ENCODE assay signal across 1 cellular context in the genomic region with DNA sequence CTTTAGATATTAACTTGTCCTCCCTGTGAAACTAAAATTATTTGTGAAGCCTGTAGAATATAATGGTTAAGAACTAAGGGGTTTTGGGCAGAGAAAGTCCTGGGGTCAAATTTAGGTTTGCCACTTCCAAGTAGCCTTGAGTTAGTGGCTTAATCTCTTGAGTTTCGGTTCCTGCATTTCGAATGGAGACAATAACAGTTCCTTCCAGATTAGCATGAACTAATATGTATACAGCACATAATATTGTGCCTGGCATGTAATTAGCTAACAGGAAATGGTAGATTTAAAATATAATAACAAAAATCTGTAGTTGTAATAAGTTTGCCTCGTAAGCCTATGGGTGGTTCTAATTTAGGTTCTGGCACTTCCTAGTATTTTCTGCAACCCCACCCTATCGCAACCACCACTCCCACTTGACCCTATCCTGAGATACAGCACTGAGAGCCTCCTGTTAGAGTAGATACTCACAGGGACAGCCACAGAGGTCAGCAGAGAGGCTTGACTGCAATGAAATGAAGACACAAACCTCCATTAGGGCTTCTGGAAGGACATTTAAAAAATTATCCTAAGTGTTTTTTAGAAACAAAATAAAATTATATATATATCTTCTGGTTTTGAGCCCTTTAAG.
TF ChIP-seq lines count a peak whose summit lies in the region.

No MANE protein-coding gene starts in this region.

TF ChIP-seq in SK-N-SH treated with all-trans-retinoic acid at 6 μM for 48 hours, 23 proteins besides CTCF, POLR2A, EP300 and RAD21 (continued from another document):
- TF ChIP-seq POU6F1 (CRISPR knock-in tag; IDR thresholded peaks at IDR 0.05; ENCODE audit: borderline replicate concordance, low read depth): no peak
- TF ChIP-seq ESRRG (CRISPR knock-in tag; IDR thresholded peaks at IDR 0.05): no peak
- TF ChIP-seq, protein P1, sequence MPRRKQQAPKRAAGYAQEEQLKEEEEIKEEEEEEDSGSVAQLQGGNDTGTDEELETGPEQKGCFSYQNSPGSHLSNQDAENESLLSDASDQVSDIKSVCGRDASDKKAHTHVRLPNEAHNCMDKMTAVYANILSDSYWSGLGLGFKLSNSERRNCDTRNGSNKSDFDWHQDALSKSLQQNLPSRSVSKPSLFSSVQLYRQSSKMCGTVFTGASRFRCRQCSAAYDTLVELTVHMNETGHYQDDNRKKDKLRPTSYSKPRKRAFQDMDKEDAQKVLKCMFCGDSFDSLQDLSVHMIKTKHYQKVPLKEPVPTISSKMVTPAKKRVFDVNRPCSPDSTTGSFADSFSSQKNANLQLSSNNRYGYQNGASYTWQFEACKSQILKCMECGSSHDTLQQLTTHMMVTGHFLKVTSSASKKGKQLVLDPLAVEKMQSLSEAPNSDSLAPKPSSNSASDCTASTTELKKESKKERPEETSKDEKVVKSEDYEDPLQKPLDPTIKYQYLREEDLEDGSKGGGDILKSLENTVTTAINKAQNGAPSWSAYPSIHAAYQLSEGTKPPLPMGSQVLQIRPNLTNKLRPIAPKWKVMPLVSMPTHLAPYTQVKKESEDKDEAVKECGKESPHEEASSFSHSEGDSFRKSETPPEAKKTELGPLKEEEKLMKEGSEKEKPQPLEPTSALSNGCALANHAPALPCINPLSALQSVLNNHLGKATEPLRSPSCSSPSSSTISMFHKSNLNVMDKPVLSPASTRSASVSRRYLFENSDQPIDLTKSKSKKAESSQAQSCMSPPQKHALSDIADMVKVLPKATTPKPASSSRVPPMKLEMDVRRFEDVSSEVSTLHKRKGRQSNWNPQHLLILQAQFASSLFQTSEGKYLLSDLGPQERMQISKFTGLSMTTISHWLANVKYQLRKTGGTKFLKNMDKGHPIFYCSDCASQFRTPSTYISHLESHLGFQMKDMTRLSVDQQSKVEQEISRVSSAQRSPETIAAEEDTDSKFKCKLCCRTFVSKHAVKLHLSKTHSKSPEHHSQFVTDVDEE (CRISPR knock-in tag; IDR thresholded peaks at IDR 0.05): no peak
- TF ChIP-seq ZFP3 (CRISPR knock-in tag; IDR thresholded peaks at IDR 0.05): no peak
- TF ChIP-seq ZNF8 (CRISPR knock-in tag; IDR thresholded peaks at IDR 0.05): no peak
- TF ChIP-seq TCF4 (CRISPR knock-in tag; IDR thresholded peaks at IDR 0.05; ENCODE audit: borderline replicate concordance): no peak
- no peak for TF ChIP-seq ZC3H10 (CRISPR knock-in tag; IDR thresholded peaks at IDR 0.05)
- TF ChIP-seq TOX (CRISPR knock-in tag; IDR thresholded peaks at IDR 0.05; ENCODE audit: borderline replicate concordance): no peak
- TF ChIP-seq ZFP30 (CRISPR knock-in tag; IDR thresholded peaks at IDR 0.05): no peak
- no peak for TF ChIP-seq PPARA (CRISPR knock-in tag; IDR thresholded peaks at IDR 0.05; ENCODE audit: borderline replicate concordance)
